17 cellular contexts compared by ENCODE assay signal in the genomic region with DNA sequence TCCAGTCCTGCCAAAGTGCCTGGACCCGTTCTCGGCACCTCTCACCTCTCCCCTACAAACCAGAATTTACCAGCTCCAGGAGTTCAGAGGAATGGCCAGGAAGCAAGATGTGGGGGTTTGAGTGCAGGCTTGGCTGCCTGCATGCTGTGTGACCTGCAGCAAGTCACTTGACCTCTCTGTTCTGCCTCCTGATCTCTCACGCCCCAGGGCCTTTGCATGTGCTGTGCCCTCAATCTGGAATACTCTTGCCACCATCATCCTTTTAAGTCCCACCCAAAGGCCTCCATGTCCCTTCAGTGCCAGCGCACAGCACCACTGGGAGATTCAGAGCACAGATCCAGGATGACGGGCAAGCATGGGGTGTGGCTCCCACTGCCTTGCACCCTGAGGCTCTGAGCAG.
"Had no signal": no experiment of that assay in that cellular context is flagged by ENCODE, and none has a peak within 500 bp of the region (broad histone marks: within the 10 kb centered on the region; RNA-seq: fewer than 3 reads in every experiment).

No MANE protein-coding gene starts in this region.

- H3K4me3 ChIP-seq: neural progenitor cell, stomach, thyroid gland had no signal

- H3K4me2 ChIP-seq: neural progenitor cell had no signal

- H3K4me1 ChIP-seq: thyroid gland had no signal

- H3K9me3 Mint-ChIP-seq: activated CD4-positive, alpha-beta T cell treated with anti-CD3 and anti-CD28 coated beads, Interleukin-2, amount 10 ng/mL, durations not matched to agents 7 days and 5 days; activated naive CD4-positive, alpha-beta T cell treated with anti-CD3 and anti-CD28 coated beads, Interleukin-2, amount 50 U/mL, for 24 hours; mesothelial cell of epicardium; neural progenitor cell had no signal

- H3K27me3 ChIP-seq: brain microvascular endothelial cell, neural progenitor cell, stomach, thyroid gland had no signal

- H3K36me3 ChIP-seq: neural progenitor cell, thyroid gland had no signal

- DNase-seq: activated CD4-positive, alpha-beta T cell treated with anti-CD3 and anti-CD28 coated beads, Interleukin-2, amount 10 ng/mL, durations not matched to agents 7 days and 5 days; activated CD4-positive, CD25-positive, alpha-beta regulatory T cell; activated CD8-positive, alpha-beta memory T cell treated with anti-CD3 and anti-CD28 coated beads for 24 hours; activated effector memory CD4-positive, alpha-beta T cell treated with Interleukin-2 at 50 U/mL for 16 hours; amygdala; brain microvascular endothelial cell; dermis blood vessel endothelial cell; hypothalamus; kidney glomerular epithelial cell; retina; stimulated activated CD4-positive, alpha-beta T cell treated with anti-CD3 and anti-CD28 coated beads, Interleukin-15, amount 100 ng/mL, for 24 hours; stimulated activated CD4-positive, alpha-beta T cell treated with anti-CD3 and anti-CD28 coated beads, Interleukin-4, amount 100 ng/mL, for 24 hours; stomach; thyroid gland had no signal

- H3K9ac ChIP-seq: neural progenitor cell had no signal

- H3K4me3 Mint-ChIP-seq: activated CD4-positive, alpha-beta T cell treated with anti-CD3 and anti-CD28 coated beads, Interleukin-2, amount 10 ng/mL, durations not matched to agents 7 days and 5 days; activated naive CD4-positive, alpha-beta T cell treated with anti-CD3 and anti-CD28 coated beads, Interleukin-2, amount 50 U/mL, for 24 hours; mesothelial cell of epicardium; neural progenitor cell had no signal

- H3K27ac Mint-ChIP-seq: activated CD4-positive, alpha-beta T cell treated with anti-CD3 and anti-CD28 coated beads, Interleukin-2, amount 10 ng/mL, durations not matched to agents 7 days and 5 days; activated naive CD4-positive, alpha-beta T cell treated with anti-CD3 and anti-CD28 coated beads, Interleukin-2, amount 50 U/mL, for 24 hours; mesothelial cell of epicardium; neural progenitor cell had no signal

- H3K27me3 Mint-ChIP-seq: activated CD4-positive, alpha-beta T cell treated with anti-CD3 and anti-CD28 coated beads, Interleukin-2, amount 10 ng/mL, durations not matched to agents 7 days and 5 days; activated naive CD4-positive, alpha-beta T cell treated with anti-CD3 and anti-CD28 coated beads, Interleukin-2, amount 50 U/mL, for 24 hours had no signal

- H3K4me1 Mint-ChIP-seq: mesothelial cell of epicardium had no signal

- H2AFZ ChIP-seq: neural progenitor cell had no signal

- H3K9me3 ChIP-seq: stomach, thyroid gland had no signal

- H3K27ac ChIP-seq: brain microvascular endothelial cell, neural progenitor cell, stomach, thyroid gland had no signal
